Comparison of ENCODE assay signal across 2 cellular contexts in genomic region chr18:58069104-58069503, GRCh38.
TF ChIP-seq lines count a peak whose summit lies in the region.

No MANE protein-coding gene starts in this region.

TF ChIP-seq in WTC11, 78 proteins besides CTCF, POLR2A, EP300 and RAD21 (continued from another document):
- no peak for TF ChIP-seq ERG (CRISPR knock-in tag; IDR thresholded peaks at IDR 0.05)
- no peak for TF ChIP-seq ZNF532 (CRISPR knock-in tag; IDR thresholded peaks at IDR 0.05; ENCODE audit: borderline replicate concordance)
- TF ChIP-seq USF1 (CRISPR knock-in tag; IDR thresholded peaks at IDR 0.05), result no peak
- TF ChIP-seq NR2C2 (CRISPR knock-in tag; IDR thresholded peaks at IDR 0.05), result no peak
- TF ChIP-seq ZMAT4 (CRISPR knock-in tag; IDR thresholded peaks at IDR 0.05), result no peak
- no peak for TF ChIP-seq EMX1 (CRISPR knock-in tag; IDR thresholded peaks at IDR 0.05)

TF ChIP-seq in HepG2, 621 proteins besides CTCF, POLR2A, EP300 and RAD21 (continued from another document):
- TF ChIP-seq PATZ1 (CRISPR knock-in tag; IDR thresholded peaks at IDR 0.05), result no peak
- no peak for TF ChIP-seq BATF2 (CRISPR knock-in tag; IDR thresholded peaks at IDR 0.05)
- no peak for TF ChIP-seq MAF1 (CRISPR knock-in tag; IDR thresholded peaks at IDR 0.05; ENCODE audit: borderline replicate concordance)
- no peak for TF ChIP-seq SOX13 (IDR thresholded peaks at IDR 0.05)
- no peak for TF ChIP-seq SOX13 (CRISPR knock-in tag; conservative IDR thresholded peaks at IDR 0.05 in 1 of 2, IDR thresholded peaks at IDR 0.05 in 1 of 2)
- TF ChIP-seq ZNF556 (CRISPR knock-in tag; IDR thresholded peaks at IDR 0.05; ENCODE audit: borderline replicate concordance), result no peak
- TF ChIP-seq ZNF414 (CRISPR knock-in tag; IDR thresholded peaks at IDR 0.05), result no peak
- no peak for TF ChIP-seq ZNF253 (CRISPR knock-in tag; IDR thresholded peaks at IDR 0.05; ENCODE audit: borderline replicate concordance)
- TF ChIP-seq KDM5A (IDR thresholded peaks at IDR 0.05; ENCODE audit: borderline replicate concordance, low read length), result no peak
- TF ChIP-seq TCF12 (IDR thresholded peaks at IDR 0.05), result no peak
- no peak for TF ChIP-seq TCF12 (CRISPR knock-in tag; IDR thresholded peaks at IDR 0.05)
- no peak for TF ChIP-seq MATR3 (CRISPR knock-in tag; IDR thresholded peaks at IDR 0.05)
- TF ChIP-seq ZNF343 (CRISPR knock-in tag; IDR thresholded peaks at IDR 0.05), result no peak
- TF ChIP-seq HNRNPUL1 (IDR thresholded peaks at IDR 0.05; ENCODE audit: low read depth, low read length), result no peak
- no peak for TF ChIP-seq AKNA (CRISPR knock-in tag; IDR thresholded peaks at IDR 0.05; ENCODE audit: borderline replicate concordance)
- TF ChIP-seq MTA3 (CRISPR knock-in tag; IDR thresholded peaks at IDR 0.05), result no peak
- TF ChIP-seq ZNF256 (CRISPR knock-in tag; conservative IDR thresholded peaks at IDR 0.05), result no peak
